ENCODE assay signal across 16 cellular contexts in the genomic region with DNA sequence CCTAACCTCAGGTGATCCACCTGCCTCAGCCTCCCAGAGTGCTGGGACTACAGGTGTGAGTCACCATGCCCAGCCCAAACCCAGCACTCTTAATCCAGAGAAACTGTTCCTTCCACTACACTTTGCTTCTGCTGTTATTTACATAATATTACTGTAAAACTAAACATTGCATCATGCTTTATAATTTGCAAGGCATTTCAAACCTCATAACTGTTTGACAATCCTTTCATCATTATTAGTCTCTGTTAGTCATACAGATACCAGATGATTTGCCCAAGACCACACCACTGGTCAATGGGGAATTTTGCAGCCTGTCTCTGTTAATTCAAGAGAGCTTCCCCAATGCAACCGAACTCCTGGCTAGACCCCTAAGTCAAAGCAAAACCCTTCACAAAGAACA.
A peak's percentile ranks its signal among the peaks of the same experiment; 100 is the strongest.
DNase-seq lines count a peak whose midpoint lies in the region; ATAC-seq, FAIRE-seq and TF ChIP-seq lines count a peak whose summit lies in the region.
"Had no signal": no experiment of that assay in that cellular context is flagged by ENCODE, and none has a peak within 500 bp of the region (broad histone marks: within the 10 kb centered on the region; RNA-seq: fewer than 3 reads in every experiment).

No MANE protein-coding gene starts in this region.

- no peaks in the 10 kb centered on the region for H3K4me1 ChIP-seq in GM12878 (ENCODE audit: control insufficient read depth, insufficient read depth, low read length)
- H3K4me1 ChIP-seq: psoas muscle, upper lobe of left lung had no signal

- 0% methylated on average over 1 of the region's 1 CpG for WGBS in GM12878 (ENCODE audit: insufficient coverage, insufficient replicate concordance, low lambda C conversion rate, missing lambda C conversion rate)

- TF ChIP-seq CTCF in GM12878 (IDR thresholded peaks at IDR 0.05 in 2 of 3, conservative IDR thresholded peaks at IDR 0.05 in 1 of 3; ENCODE audit: control insufficient read depth in 2 of 3, extremely low read depth in 1 of 3, insufficient read depth in 1 of 3, low read depth in 3 of 3, low read length in 3 of 3): no peak

- in situ Hi-C loops in GM12878 (cut with MboI): no loop called here

- intact Hi-C loops in GM12878 (cut with micrococcal nuclease; ENCODE audit: unreplicated experiment): loop anchor here (10.0 kb wide), 1 partner anchor 268 kb away; no protein-coding TSS in a partner anchor

- no peaks in the 10 kb centered on the region for H3K79me2 ChIP-seq in GM12878 (ENCODE audit: control insufficient read depth, insufficient read depth, low read length)

- POLR2A ChIA-PET in GM12878 (lab: Charles Lee): no interaction called here

- CTCF ChIA-PET in GM12878 (lab: Yijun Ruan, JAX): interaction anchor here (0.7 kb wide), 1 partner anchor 198 kb away, joined by 3 read pairs; no protein-coding TSS in a partner anchor
- CTCF ChIA-PET in activated CD8-positive, alpha-beta memory T cell treated with anti-CD3 and anti-CD28 coated beads, Interleukin-2, amount 10 ng/mL, durations not matched to agents 7 days and 5 days (lab: Charles Lee): no interaction called here

- H3K27ac ChIP-seq in GM12878 (ENCODE audit: control insufficient read depth, insufficient read depth): no peak overlapping the region
- H3K27ac ChIP-seq: psoas muscle, upper lobe of left lung had no signal

- no peak overlapping the region for H3K4me3 Mint-ChIP-seq in activated CD8-positive, alpha-beta memory T cell treated with anti-CD3 and anti-CD28 coated beads, Interleukin-2, amount 10 ng/mL, durations not matched to agents 7 days and 5 days
- H3K4me3 Mint-ChIP-seq: immature natural killer cell had no signal

- TF ChIP-seq EP300 in GM12878 (IDR thresholded peaks at IDR 0.05; ENCODE audit: borderline replicate concordance in 1 of 2, control insufficient read depth in 1 of 2, low read depth in 2 of 2, low read length in 2 of 2): peak in 1 of 2 experiments; percentile 49; a peak in 1 of 4 replicates

- H3K9me3 ChIP-seq in GM12878 (replicated peaks; ENCODE audit: control insufficient read depth, insufficient read depth, low read length): no peaks in the 10 kb centered on the region
- H3K9me3 ChIP-seq: psoas muscle, upper lobe of left lung had no signal

- FAIRE-seq in GM12878 (lab: Jason Lieb, UNC): no peak

- no peak overlapping the region for H3K4me2 ChIP-seq in GM12878 (ENCODE audit: control insufficient read depth, insufficient read depth)

- SMC1A ChIA-PET in GM12878 (lab: Charles Lee; ENCODE audit: uncharacterized antibody, unreplicated experiment): no interaction called here

- H3K36me3 Mint-ChIP-seq in activated CD8-positive, alpha-beta memory T cell treated with anti-CD3 and anti-CD28 coated beads, Interleukin-2, amount 10 ng/mL, durations not matched to agents 7 days and 5 days: no peaks in the 10 kb centered on the region
- H3K36me3 Mint-ChIP-seq: immature natural killer cell had no signal

- no peaks in the 10 kb centered on the region for H3K36me3 ChIP-seq in GM12878 (ENCODE audit: control insufficient read depth in 2 of 2, insufficient read depth in 2 of 2, low read length in 1 of 2)
- H3K36me3 ChIP-seq: upper lobe of left lung had no signal

- H3K27me3 Mint-ChIP-seq in activated CD8-positive, alpha-beta memory T cell treated with anti-CD3 and anti-CD28 coated beads, Interleukin-2, amount 10 ng/mL, durations not matched to agents 7 days and 5 days: peaks cover 6% of the 10 kb centered on the region

- no peaks in the 10 kb centered on the region for H4K20me1 ChIP-seq in GM12878 (ENCODE audit: control insufficient read depth, insufficient read depth)

- H3K27me3 ChIP-seq in GM12878 (replicated peaks in 1 of 2; ENCODE audit: control insufficient read depth in 2 of 2, insufficient read depth in 2 of 2, low read length in 1 of 2): no peaks in the 10 kb centered on the region; a peak in 2 of 4 replicates
- H3K27me3 ChIP-seq: upper lobe of left lung had no signal

- peak; percentile 82 for ATAC-seq in GM18907 (IDR thresholded peaks at IDR 0.05; ENCODE audit: unreplicated experiment)
- ATAC-seq in HG02870 (IDR thresholded peaks at IDR 0.05; ENCODE audit: unreplicated experiment): peak; percentile 82
- ATAC-seq in GM12878: peak; percentile 93
- no peak for ATAC-seq in GM21786 (IDR thresholded peaks at IDR 0.05; ENCODE audit: unreplicated experiment)
- no peak for ATAC-seq in activated CD8-positive, alpha-beta memory T cell treated with anti-CD3 and anti-CD28 coated beads, Interleukin-2, amount 10 ng/mL, durations not matched to agents 7 days and 5 days
- no peak for ATAC-seq in GM21360 (IDR thresholded peaks at IDR 0.05; ENCODE audit: unreplicated experiment)
- ATAC-seq: psoas muscle had no signal

- RAD21 ChIA-PET in GM12878 (lab: Charles Lee; ENCODE audit: unreplicated experiment): interaction anchor here (0.7 kb wide), 1 partner anchor 205 kb away, joined by 4 read pairs; no protein-coding TSS in a partner anchor

- no peak overlapping the region for H3K4me3 ChIP-seq in GM12878
- H3K4me3 ChIP-seq: psoas muscle, upper lobe of left lung had no signal

- no peak for TF ChIP-seq POLR2A in GM12878 (IDR thresholded peaks at IDR 0.05; ENCODE audit: low read depth, low read length)

- no peak overlapping the region for H3K9ac ChIP-seq in GM12878 (ENCODE audit: control insufficient read depth, insufficient read depth, low read length)

- BruUV-seq in GM12878 (replicated peaks; lab: Mats Ljungman, UMichigan): no TSS peak

- H3K27ac Mint-ChIP-seq in activated CD8-positive, alpha-beta memory T cell treated with anti-CD3 and anti-CD28 coated beads, Interleukin-2, amount 10 ng/mL, durations not matched to agents 7 days and 5 days: no peak overlapping the region
- H3K27ac Mint-ChIP-seq: immature natural killer cell had no signal

- no peak for TF ChIP-seq RAD21 in GM12878 (IDR thresholded peaks at IDR 0.05; ENCODE audit: insufficient read depth, low read depth, low read length)

- no peak overlapping the region for H2AFZ ChIP-seq in GM12878 (ENCODE audit: control insufficient read depth, low read depth, low read length)

- DNase-seq in AG08395 (ENCODE audit: low spot score) (peak; percentile 33), GM12878 (ENCODE audit: low read depth, low spot score) (peak; percentile 47), activated gamma-delta T cell (lab: John Stamatoyannopoulos, UW) (no peak)
- DNase-seq in activated CD8-positive, alpha-beta memory T cell treated with anti-CD3 and anti-CD28 coated beads, Interleukin-2, amount 10 ng/mL, durations not matched to agents 7 days and 5 days: no peak
- DNase-seq: activated naive CD4-positive, alpha-beta T cell treated with anti-CD3 and anti-CD28 coated beads, Interleukin-2, amount 50 U/mL, for 16 hours; DMS79; immature natural killer cell; KBM-7; NCI-H187; psoas muscle; stimulated activated CD4-positive, alpha-beta T cell treated with anti-CD3 and anti-CD28 coated beads, Interleukin-1b, Interleukin-23, amount 100 ng/mL, for 48 hours; upper lobe of left lung had no signal

- H3K4me1 Mint-ChIP-seq in activated CD8-positive, alpha-beta memory T cell treated with anti-CD3 and anti-CD28 coated beads, Interleukin-2, amount 10 ng/mL, durations not matched to agents 7 days and 5 days: no peaks in the 10 kb centered on the region
- H3K4me1 Mint-ChIP-seq: immature natural killer cell had no signal

- H3K9me3 Mint-ChIP-seq in activated CD8-positive, alpha-beta memory T cell treated with anti-CD3 and anti-CD28 coated beads, Interleukin-2, amount 10 ng/mL, durations not matched to agents 7 days and 5 days (ENCODE audit: low read depth): no peaks in the 10 kb centered on the region
- H3K9me3 Mint-ChIP-seq: immature natural killer cell had no signal

TF ChIP-seq in GM12878, 131 proteins besides CTCF, POLR2A, EP300 and RAD21 (continues in another document):
- TF ChIP-seq, protein P1, sequence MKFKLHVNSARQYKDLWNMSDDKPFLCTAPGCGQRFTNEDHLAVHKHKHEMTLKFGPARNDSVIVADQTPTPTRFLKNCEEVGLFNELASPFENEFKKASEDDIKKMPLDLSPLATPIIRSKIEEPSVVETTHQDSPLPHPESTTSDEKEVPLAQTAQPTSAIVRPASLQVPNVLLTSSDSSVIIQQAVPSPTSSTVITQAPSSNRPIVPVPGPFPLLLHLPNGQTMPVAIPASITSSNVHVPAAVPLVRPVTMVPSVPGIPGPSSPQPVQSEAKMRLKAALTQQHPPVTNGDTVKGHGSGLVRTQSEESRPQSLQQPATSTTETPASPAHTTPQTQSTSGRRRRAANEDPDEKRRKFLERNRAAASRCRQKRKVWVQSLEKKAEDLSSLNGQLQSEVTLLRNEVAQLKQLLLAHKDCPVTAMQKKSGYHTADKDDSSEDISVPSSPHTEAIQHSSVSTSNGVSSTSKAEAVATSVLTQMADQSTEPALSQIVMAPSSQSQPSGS (IDR thresholded peaks at IDR 0.05; ENCODE audit: low read length): peak; percentile 46; the same call in 1 of the 2 replicates
- TF ChIP-seq, protein P2, sequence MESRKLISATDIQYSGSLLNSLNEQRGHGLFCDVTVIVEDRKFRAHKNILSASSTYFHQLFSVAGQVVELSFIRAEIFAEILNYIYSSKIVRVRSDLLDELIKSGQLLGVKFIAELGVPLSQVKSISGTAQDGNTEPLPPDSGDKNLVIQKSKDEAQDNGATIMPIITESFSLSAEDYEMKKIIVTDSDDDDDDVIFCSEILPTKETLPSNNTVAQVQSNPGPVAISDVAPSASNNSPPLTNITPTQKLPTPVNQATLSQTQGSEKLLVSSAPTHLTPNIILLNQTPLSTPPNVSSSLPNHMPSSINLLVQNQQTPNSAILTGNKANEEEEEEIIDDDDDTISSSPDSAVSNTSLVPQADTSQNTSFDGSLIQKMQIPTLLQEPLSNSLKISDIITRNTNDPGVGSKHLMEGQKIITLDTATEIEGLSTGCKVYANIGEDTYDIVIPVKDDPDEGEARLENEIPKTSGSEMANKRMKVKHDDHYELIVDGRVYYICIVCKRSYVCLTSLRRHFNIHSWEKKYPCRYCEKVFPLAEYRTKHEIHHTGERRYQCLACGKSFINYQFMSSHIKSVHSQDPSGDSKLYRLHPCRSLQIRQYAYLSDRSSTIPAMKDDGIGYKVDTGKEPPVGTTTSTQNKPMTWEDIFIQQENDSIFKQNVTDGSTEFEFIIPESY (IDR thresholded peaks at IDR 0.05): no peak
- no peak for TF ChIP-seq ASH2L (IDR thresholded peaks at IDR 0.05; ENCODE audit: borderline replicate concordance, low read depth)
- TF ChIP-seq ZNF384 (IDR thresholded peaks at IDR 0.05; ENCODE audit: borderline replicate concordance, low read depth, low read length): no peak
- TF ChIP-seq ATF7 (IDR thresholded peaks at IDR 0.05; ENCODE audit: low read depth): peak; percentile 39; the same call in 1 of the 2 replicates
- TF ChIP-seq POLR2AphosphoS2 (IDR thresholded peaks at IDR 0.05; ENCODE audit: low read depth, low read length): no peak
- no peak for TF ChIP-seq POLR2AphosphoS5 (IDR thresholded peaks at IDR 0.05; ENCODE audit: low read length)
- peak in 1 of 2 experiments; percentile 36; a peak in 1 of 4 replicates for TF ChIP-seq CEBPB (IDR thresholded peaks at IDR 0.05; ENCODE audit: borderline replicate concordance in 1 of 2, low read depth in 2 of 2, low read length in 2 of 2)
- no peak for TF ChIP-seq CREM (IDR thresholded peaks at IDR 0.05; ENCODE audit: low read depth)

Comparison
In these comparisons a context has a peak if more than half of its experiments do, and no peak if none do; other contexts are left out.
1. DNase-seq: peak in AG08395 (single experiment) and GM12878 (single experiment); none in activated gamma-delta T cell (single experiment) and activated CD8-positive, alpha-beta memory T cell treated with anti-CD3 and anti-CD28 coated beads, Interleukin-2, amount 10 ng/mL, durations not matched to agents 7 days and 5 days (single experiment).
2. ATAC-seq: peak in GM18907 (single experiment), HG02870 (single experiment) and GM12878 (single experiment); none in GM21786 (single experiment), activated CD8-positive, alpha-beta memory T cell treated with anti-CD3 and anti-CD28 coated beads, Interleukin-2, amount 10 ng/mL, durations not matched to agents 7 days and 5 days (single experiment) and GM21360 (single experiment).